11 cellular contexts compared by ENCODE assay signal in the genomic region with DNA sequence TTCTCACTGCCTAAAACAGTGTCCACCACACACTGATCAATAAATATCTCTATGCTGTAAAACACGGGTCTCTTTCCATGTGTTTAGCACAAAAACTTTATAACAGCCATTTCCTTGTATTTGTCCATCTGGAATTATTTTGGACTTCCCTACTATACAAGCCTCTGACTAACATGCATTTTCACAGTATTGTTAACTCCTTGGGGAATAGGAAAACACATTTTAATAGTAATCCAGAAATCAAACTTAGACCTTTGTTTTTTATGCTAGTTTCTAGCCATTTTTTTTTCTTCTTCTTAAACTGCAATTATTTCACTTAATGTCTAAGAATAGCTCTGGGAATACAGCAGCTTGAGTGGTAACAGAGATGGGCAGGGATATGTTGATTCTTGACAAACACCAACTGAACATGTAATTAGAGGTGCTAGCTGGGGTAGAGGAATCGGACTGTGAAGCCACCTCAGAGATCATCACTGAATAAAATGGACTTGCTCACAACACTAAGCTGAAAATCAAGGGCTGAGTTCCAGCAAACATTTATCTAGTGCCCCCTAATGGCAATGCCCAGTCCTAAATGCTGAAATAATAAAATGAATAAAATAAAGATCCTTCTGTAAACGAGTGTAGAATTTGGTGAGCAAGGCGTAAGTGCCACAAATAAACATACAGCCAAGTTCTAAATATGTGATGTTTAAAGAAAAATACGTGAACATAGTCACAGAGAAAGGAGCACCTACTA.
DNase-seq lines count a peak whose midpoint lies in the region; ATAC-seq and TF ChIP-seq lines count a peak whose summit lies in the region.
"Had no signal": no experiment of that assay in that cellular context is flagged by ENCODE, and none has a peak within 500 bp of the region (broad histone marks: within the 10 kb centered on the region; RNA-seq: fewer than 3 reads in every experiment).

No MANE protein-coding gene starts in this region.

- no peak for ATAC-seq in GM21515 (IDR thresholded peaks at IDR 0.05; ENCODE audit: unreplicated experiment)
- ATAC-seq: naive thymus-derived CD4-positive, alpha-beta T cell had no signal

- DNase-seq in DMS53 (lab: John Stamatoyannopoulos, UW) (peak; percentile 31), DMS53 treated with DMSO at 0.1 percent for 48 hours (lab: John Stamatoyannopoulos, UW; ENCODE audit: unreplicated experiment) (no peak), NCI-H82 treated with DMSO at 0.1 percent for 48 hours (lab: John Stamatoyannopoulos, UW; ENCODE audit: unreplicated experiment) (peak; percentile 12), fibroblast of mammary gland (ENCODE audit: low read depth) (peak; percentile 73), retinal pigment epithelial cell (ENCODE audit: low read depth) (no peak)
- no peak for DNase-seq in central memory CD4-positive, alpha-beta T cell
- DNase-seq in stimulated activated CD4-positive, alpha-beta T cell treated with anti-CD3 and anti-CD28 coated beads, Interleukin-15, amount 100 ng/mL, for 24 hours, result no peak
- DNase-seq: naive thymus-derived CD4-positive, alpha-beta T cell; Peyer's patch had no signal

- no peak overlapping the region for H3K4me3 ChIP-seq in fibroblast of mammary gland (ENCODE audit: control insufficient read depth, low read depth, low read length)
- no peak overlapping the region for H3K4me3 ChIP-seq in retinal pigment epithelial cell (ENCODE audit: low read length)
- H3K4me3 ChIP-seq: Peyer's patch, thoracic aorta had no signal

- peak; percentile 62 for TF ChIP-seq CTCF in fibroblast of mammary gland (conservative IDR thresholded peaks at IDR 0.05; ENCODE audit: control insufficient read depth, insufficient read depth, low read depth, low read length)
- TF ChIP-seq CTCF in retinal pigment epithelial cell (conservative IDR thresholded peaks at IDR 0.05; ENCODE audit: low read depth, low read length), result peak; percentile 63

Comparison
In these comparisons a context has a peak if more than half of its experiments do, and no peak if none do; other contexts are left out.
1. DNase-seq: peak in DMS53 (single experiment), NCI-H82 treated with DMSO at 0.1 percent for 48 hours (single experiment) and fibroblast of mammary gland (single experiment); none in DMS53 treated with DMSO at 0.1 percent for 48 hours (single experiment), retinal pigment epithelial cell (single experiment), central memory CD4-positive, alpha-beta T cell (single experiment) and stimulated activated CD4-positive, alpha-beta T cell treated with anti-CD3 and anti-CD28 coated beads, Interleukin-15, amount 100 ng/mL, for 24 hours (single experiment).